In genomic region chr14:102530828-102531478, GRCh38 we compare ENCODE assay signal across 12 cellular contexts. TPM values are rescaled to one million over a fixed set of nuclear protein-coding genes. Genes with fewer than 3 reads are reported as not detected.
A peak's percentile ranks its signal among the peaks of the same experiment; 100 is the strongest.
DNase-seq lines count a peak whose midpoint lies in the region; ATAC-seq, FAIRE-seq and TF ChIP-seq lines count a peak whose summit lies in the region.
"Had no signal": no experiment of that assay in that cellular context is flagged by ENCODE, and none has a peak within 500 bp of the region (broad histone marks: within the 10 kb centered on the region; RNA-seq: fewer than 3 reads in every experiment).

No MANE protein-coding gene starts in this region.

- H3K9me3 Mint-ChIP-seq in T-helper 1 cell treated with Interleukin-12 subunit alpha and Interleukin-12 subunit beta and Interleukin-4 antibody, amounts not matched to agents 30 μg/mL and 1 μg/mL, for 36 hours: no peaks in the 10 kb centered on the region
- H3K9me3 Mint-ChIP-seq: natural killer cell had no signal

- peaks cover 11% of the 10 kb centered on the region for H3K4me1 Mint-ChIP-seq in T-helper 1 cell treated with Interleukin-12 subunit alpha and Interleukin-12 subunit beta and Interleukin-4 antibody, amounts not matched to agents 30 μg/mL and 1 μg/mL, for 36 hours (ENCODE audit: low read depth)

- no peak overlapping the region for H3K4me3 Mint-ChIP-seq in T-helper 1 cell treated with Interleukin-12 subunit alpha and Interleukin-12 subunit beta and Interleukin-4 antibody, amounts not matched to agents 30 μg/mL and 1 μg/mL, for 36 hours
- H3K4me3 Mint-ChIP-seq: natural killer cell had no signal

- H3K9ac ChIP-seq in BLaER1: no peak overlapping the region

- intact Hi-C loops in lower lobe of right lung (cut with DNase I): no loop called here

- H3K36me3 Mint-ChIP-seq in T-helper 1 cell treated with Interleukin-12 subunit alpha and Interleukin-12 subunit beta and Interleukin-4 antibody, amounts not matched to agents 30 μg/mL and 1 μg/mL, for 36 hours (ENCODE audit: low read depth): no peaks in the 10 kb centered on the region
- H3K36me3 Mint-ChIP-seq: natural killer cell had no signal

- H3K36me3 ChIP-seq in BLaER1: no peaks in the 10 kb centered on the region
- H3K36me3 ChIP-seq in lower lobe of right lung: no peaks in the 10 kb centered on the region

- FAIRE-seq in H54 (lab: Jason Lieb, UNC): no peak

- H3K27ac ChIP-seq in BLaER1 (peak overlapping the region; percentile 23; the same call in 1 of the 2 replicates), lower lobe of right lung (peak overlapping the region; percentile 74)
- H3K27ac ChIP-seq: HL-60 had no signal

- ATAC-seq in GM18858 (IDR thresholded peaks at IDR 0.05; ENCODE audit: unreplicated experiment) (peak; percentile 55), lower lobe of right lung (peak; percentile 83 to 84), SK-N-SH treated with all-trans-retinoic acid at 6 μM for 48 hours (no peak), GM18909 (IDR thresholded peaks at IDR 0.05; ENCODE audit: poor library complexity, unreplicated experiment) (no peak)

- H3K4me3 ChIP-seq in BLaER1: no peak overlapping the region
- H3K4me3 ChIP-seq in lower lobe of right lung: no peak overlapping the region

- TF ChIP-seq CTCF in lower lobe of right lung (IDR thresholded peaks at IDR 0.05): no peak

- H3K27me3 ChIP-seq in BLaER1 (no peaks in the 10 kb centered on the region), lower lobe of right lung (ENCODE audit: low read depth) (no peaks in the 10 kb centered on the region)

- TF ChIP-seq POLR2A in H54 (IDR thresholded peaks at IDR 0.05; ENCODE audit: low read depth, low read length): no peak

- no peaks in the 10 kb centered on the region for H3K9me3 ChIP-seq in BLaER1
- no peaks in the 10 kb centered on the region for H3K9me3 ChIP-seq in lower lobe of right lung

- peak overlapping the region; percentile 38 for H3K27ac Mint-ChIP-seq in T-helper 1 cell treated with Interleukin-12 subunit alpha and Interleukin-12 subunit beta and Interleukin-4 antibody, amounts not matched to agents 30 μg/mL and 1 μg/mL, for 36 hours
- H3K27ac Mint-ChIP-seq: natural killer cell had no signal

- H4K20me1 ChIP-seq in BLaER1: no peaks in the 10 kb centered on the region

- H3K4me1 ChIP-seq in BLaER1 (peaks cover 68% of the 10 kb centered on the region), lower lobe of right lung (peaks cover 6% of the 10 kb centered on the region)

- DNase-seq in lower lobe of right lung: no peak
- DNase-seq in H54 (ENCODE audit: insufficient read length, low spot score): no peak
- no peak for DNase-seq in NCI-H2196 (lab: John Stamatoyannopoulos, UW; ENCODE audit: unreplicated experiment)
- DNase-seq: activated effector memory CD4-positive, alpha-beta T cell treated with Interleukin-2 at 50 U/mL for 16 hours; natural killer cell; NCI-H1105 had no signal

- H3K27me3 Mint-ChIP-seq in T-helper 1 cell treated with Interleukin-12 subunit alpha and Interleukin-12 subunit beta and Interleukin-4 antibody, amounts not matched to agents 30 μg/mL and 1 μg/mL, for 36 hours (ENCODE audit: low read depth): no peaks in the 10 kb centered on the region

- peak overlapping the region; percentile 55 for H3K4me2 ChIP-seq in BLaER1

TF ChIP-seq in SK-N-SH treated with all-trans-retinoic acid at 6 μM for 48 hours, 23 proteins besides CTCF, POLR2A, EP300 and RAD21:
- TF ChIP-seq CREB5 (CRISPR knock-in tag; IDR thresholded peaks at IDR 0.05; ENCODE audit: low read depth): no peak
- TF ChIP-seq GLIS3 (CRISPR knock-in tag; IDR thresholded peaks at IDR 0.05): no peak
- TF ChIP-seq BACH2 (CRISPR knock-in tag; IDR thresholded peaks at IDR 0.05; ENCODE audit: borderline replicate concordance): no peak
- TF ChIP-seq ZNF70 (CRISPR knock-in tag; IDR thresholded peaks at IDR 0.05): no peak
- TF ChIP-seq ZC3H10 (CRISPR knock-in tag; IDR thresholded peaks at IDR 0.05): no peak
- TF ChIP-seq ZFP30 (CRISPR knock-in tag; IDR thresholded peaks at IDR 0.05): no peak
- TF ChIP-seq ESRRG (CRISPR knock-in tag; IDR thresholded peaks at IDR 0.05): no peak
- TF ChIP-seq ZFP3 (CRISPR knock-in tag; IDR thresholded peaks at IDR 0.05): no peak
- TF ChIP-seq TSHZ2 (CRISPR knock-in tag; IDR thresholded peaks at IDR 0.05): no peak
- no peak for TF ChIP-seq ZNF8 (CRISPR knock-in tag; IDR thresholded peaks at IDR 0.05)
- TF ChIP-seq TOX (CRISPR knock-in tag; IDR thresholded peaks at IDR 0.05; ENCODE audit: borderline replicate concordance): no peak
- TF ChIP-seq RARB (CRISPR knock-in tag; IDR thresholded peaks at IDR 0.05): no peak
- TF ChIP-seq ARNTL (CRISPR knock-in tag; IDR thresholded peaks at IDR 0.05; ENCODE audit: borderline replicate concordance, low read depth): no peak
- no peak for TF ChIP-seq POU6F1 (CRISPR knock-in tag; IDR thresholded peaks at IDR 0.05; ENCODE audit: borderline replicate concordance, low read depth)

RNA-seq across cellular contexts. Expression of gene ANKRD9, which starts 21.4 kb away (rescaled TPM):
- total RNA-seq in lower lobe of right lung: 19.5 TPM

Comparison
In these comparisons a context has a peak if more than half of its experiments do, and no peak if none do; other contexts are left out.
1. ATAC-seq: peak in GM18858 (single experiment) and lower lobe of right lung (2 of 2); none in SK-N-SH treated with all-trans-retinoic acid at 6 μM for 48 hours (single experiment) and GM18909 (single experiment).